8 cellular contexts compared by ENCODE assay signal in genomic region chr2:64989126-64989981, GRCh38. TPM values are rescaled to one million over a fixed set of nuclear protein-coding genes. Genes with fewer than 3 reads are reported as not detected.
A peak's percentile ranks its signal among the peaks of the same experiment; 100 is the strongest.
DNase-seq lines count a peak whose midpoint lies in the region; ATAC-seq and TF ChIP-seq lines count a peak whose summit lies in the region.

Gene SLC1A4 (plus strand): TSS chr2:64989399. CDS start chr2:64989644, 245 bp downstream.

- H3K36me3 ChIP-seq in right atrium auricular region (no peaks in the 10 kb centered on the region), vagina (no peaks in the 10 kb centered on the region)

- intact Hi-C loops in vagina (cut with DNase I), result no loop called here

- TF ChIP-seq POLR2A in vagina (IDR thresholded peaks at IDR 0.05), result no peak

- H3K9me3 ChIP-seq in T-helper 17 cell (ENCODE audit: control insufficient read depth, low read length, poor library complexity, severe bottlenecking) (no peaks in the 10 kb centered on the region), right atrium auricular region (no peaks in the 10 kb centered on the region), vagina (no peaks in the 10 kb centered on the region)

- no peaks in the 10 kb centered on the region for H3K27me3 ChIP-seq in right atrium auricular region
- no peaks in the 10 kb centered on the region for H3K27me3 ChIP-seq in vagina

- peaks cover 36% of the 10 kb centered on the region for H3K4me1 Mint-ChIP-seq in T-helper 17 cell

- DNase-seq in GM13976 (ENCODE audit: low spot score), result peak; percentile 96
- DNase-seq in NCI-H1436 treated with DMSO at 0.1 percent for 48 hours (lab: John Stamatoyannopoulos, UW), result peak; percentile 57
- DNase-seq in T-helper 17 cell, result peak; percentile 40 to 73 (median 70)
- peak; percentile 89 for DNase-seq in amniotic stem cell (lab: John Stamatoyannopoulos, UW)
- peak; percentile 90 for DNase-seq in right atrium auricular region (ENCODE audit: low spot score)
- DNase-seq in putamen (ENCODE audit: low spot score), result peak; percentile 91
- peak in 1 of 2 donors; percentile 92 for DNase-seq in vagina (ENCODE audit: extremely low spot score in 2 of 2)

- H3K27ac ChIP-seq in right atrium auricular region (peak within 1 kb of the TSS; percentile 91 to 95), vagina (peak within 1 kb of the TSS; percentile 96)

- peak within 1 kb of the TSS; percentile 95 for H3K4me3 Mint-ChIP-seq in T-helper 17 cell

- peak within 1 kb of the TSS; percentile 45 for H3K27ac Mint-ChIP-seq in T-helper 17 cell

- no peaks in the 10 kb centered on the region for H3K36me3 Mint-ChIP-seq in T-helper 17 cell (ENCODE audit: low read depth)

- H3K4me1 ChIP-seq in right atrium auricular region, result peaks cover 0 to 17% of the 10 kb centered on the region in 2 donors
- peaks cover 59% of the 10 kb centered on the region for H3K4me1 ChIP-seq in vagina

- ATAC-seq in HG02840 (IDR thresholded peaks at IDR 0.05; ENCODE audit: low FRiP score, unreplicated experiment), result peak; percentile 51
- ATAC-seq in T-helper 17 cell, result peak; percentile 84

- in situ Hi-C loops in GM13976 (cut with MboI; ENCODE audit: low sequenced_read_pairs, unreplicated experiment), result no loop called here

- H3K27me3 Mint-ChIP-seq in T-helper 17 cell, result no peaks in the 10 kb centered on the region

- H3K4me3 ChIP-seq in right atrium auricular region (peak within 1 kb of the TSS; percentile 61 to 78), vagina (peak within 1 kb of the TSS; percentile 65 to 88)

- TF ChIP-seq CTCF in GM13976 (IDR thresholded peaks at IDR 0.05; ENCODE audit: borderline replicate concordance, control extremely low read depth, extremely low read depth, insufficient read depth, missing control alignments) (no peak), right atrium auricular region (IDR thresholded peaks at IDR 0.05) (no peak), vagina (IDR thresholded peaks at IDR 0.05) (no peak)

RNA-seq across cellular contexts. Expression of gene SLC1A4, which starts in this region (rescaled TPM):
- total RNA-seq in T-helper 17 cell (1 to 10 TPM; 1.7 to 8.0 TPM), right atrium auricular region (1 to 10 TPM; 2.2 to 6.0 TPM), vagina (11.5 TPM)
